In genomic region chr3:196225763-196226364, GRCh38 we compare ENCODE assay signal across 1 cellular context.
A peak's percentile ranks its signal among the peaks of the same experiment; 100 is the strongest.
TF ChIP-seq lines count a peak whose summit lies in the region.

No MANE protein-coding gene starts in this region.

TF ChIP-seq in HepG2, 621 proteins besides CTCF, POLR2A, EP300 and RAD21:
- TF ChIP-seq ZMYM3 (CRISPR knock-in tag; IDR thresholded peaks at IDR 0.05) (peak; percentile 50; the same call in 1 of the 2 replicates), ZNF460 (CRISPR knock-in tag; IDR thresholded peaks at IDR 0.05; ENCODE audit: borderline replicate concordance) (peak; percentile 67), SOX6 (IDR thresholded peaks at IDR 0.05) (no peak), SOX6 (CRISPR knock-in tag; IDR thresholded peaks at IDR 0.05) (0 out of 2 replicates have a peak, but pooled peaks have one; percentile 9), NFATC3 (CRISPR knock-in tag; IDR thresholded peaks at IDR 0.05) (no peak), ZNF331 (CRISPR knock-in tag; IDR thresholded peaks at IDR 0.05) (no peak), NONO (IDR thresholded peaks at IDR 0.05) (no peak), NONO (CRISPR knock-in tag; conservative IDR thresholded peaks at IDR 0.05) (no peak), ZNF639 (CRISPR knock-in tag; conservative IDR thresholded peaks at IDR 0.05) (no peak), XRCC5 (optimal IDR thresholded peaks at IDR 0.05; ENCODE audit: low read length) (no peak), MXD3 (CRISPR knock-in tag; IDR thresholded peaks at IDR 0.05) (no peak), CREM (IDR thresholded peaks at IDR 0.05) (no peak), CREM (CRISPR knock-in tag; IDR thresholded peaks at IDR 0.05) (no peak), ATF1 (CRISPR knock-in tag; IDR thresholded peaks at IDR 0.05) (no peak), HMG20A (CRISPR knock-in tag; IDR thresholded peaks at IDR 0.05; ENCODE audit: borderline replicate concordance) (no peak), ZNF501 (CRISPR knock-in tag; IDR thresholded peaks at IDR 0.05) (peak; percentile 55), ZSCAN30 (CRISPR knock-in tag; IDR thresholded peaks at IDR 0.05) (no peak), SIN3A (IDR thresholded peaks at IDR 0.05; ENCODE audit: borderline replicate concordance, low read depth, low read length) (no peak), MAFK (conservative IDR thresholded peaks at IDR 0.05 in 1 of 2, IDR thresholded peaks at IDR 0.05 in 1 of 2; ENCODE audit: low read length in 2 of 2) (no peak), CENPT (CRISPR knock-in tag; IDR thresholded peaks at IDR 0.05; ENCODE audit: low read depth) (no peak), ZNF816 (CRISPR knock-in tag; IDR thresholded peaks at IDR 0.05; ENCODE audit: borderline replicate concordance) (0 out of 2 replicates have a peak, but pooled peaks have one; percentile 32), DMTF1 (CRISPR knock-in tag; IDR thresholded peaks at IDR 0.05) (no peak), PAXIP1 (CRISPR knock-in tag; conservative IDR thresholded peaks at IDR 0.05) (no peak; the same call in 1 of the 2 replicates), ZNF251 (CRISPR knock-in tag; IDR thresholded peaks at IDR 0.05) (no peak), IKZF5 (CRISPR knock-in tag; IDR thresholded peaks at IDR 0.05) (no peak), THAP11 (CRISPR knock-in tag; IDR thresholded peaks at IDR 0.05) (no peak), ESRRA (CRISPR knock-in tag; IDR thresholded peaks at IDR 0.05; ENCODE audit: low read depth) (no peak), PCBP2 (optimal IDR thresholded peaks at IDR 0.05; ENCODE audit: low read depth, low read length, poor library complexity, severe bottlenecking) (no peak), ZFP91 (CRISPR knock-in tag; IDR thresholded peaks at IDR 0.05; ENCODE audit: borderline replicate concordance) (no peak), ZNF121 (CRISPR knock-in tag; IDR thresholded peaks at IDR 0.05) (0 out of 2 replicates have a peak, but pooled peaks have one; percentile 41), HNRNPUL1 (IDR thresholded peaks at IDR 0.05; ENCODE audit: low read depth, low read length) (no peak), ZNF770 (CRISPR knock-in tag; IDR thresholded peaks at IDR 0.05) (0 out of 2 replicates have a peak, but pooled peaks have one; percentile 18), HCFC1 (IDR thresholded peaks at IDR 0.05; ENCODE audit: low read depth, low read length) (no peak), ZNF335 (CRISPR knock-in tag; IDR thresholded peaks at IDR 0.05) (no peak), GABPB1 (CRISPR knock-in tag; IDR thresholded peaks at IDR 0.05) (no peak), TARDBP (CRISPR knock-in tag; IDR thresholded peaks at IDR 0.05) (no peak), DPF2 (CRISPR knock-in tag; IDR thresholded peaks at IDR 0.05; ENCODE audit: borderline replicate concordance, low read depth) (no peak), ZNF496 (CRISPR knock-in tag; IDR thresholded peaks at IDR 0.05; ENCODE audit: insufficient replicate concordance) (no peak), CCAR2 (optimal IDR thresholded peaks at IDR 0.05; ENCODE audit: low read depth, low read length) (no peak), SALL1 (CRISPR knock-in tag; IDR thresholded peaks at IDR 0.05) (no peak)
TF ChIP-seq in HepG2: peak in this region for 7.
